23 cellular contexts compared by ENCODE assay signal in genomic region chr3:162428192-162428591, GRCh38.
"Had no signal": no experiment of that assay in that cellular context is flagged by ENCODE, and none has a peak within 500 bp of the region (broad histone marks: within the 10 kb centered on the region; RNA-seq: fewer than 3 reads in every experiment).

No MANE protein-coding gene starts in this region.

- H3K9me3 ChIP-seq: esophagus muscularis mucosa, gastroesophageal sphincter, lower lobe of right lung had no signal

- H3K36me3 ChIP-seq: esophagus muscularis mucosa, gastroesophageal sphincter, heart right ventricle, left lung, lower lobe of right lung had no signal

- H3K4me3 ChIP-seq: coronary artery, dorsolateral prefrontal cortex, esophagus muscularis mucosa, gastroesophageal sphincter, heart right ventricle, left lung, lower lobe of right lung, mucosa of descending colon had no signal

- H3K27ac ChIP-seq: coronary artery, dorsolateral prefrontal cortex, esophagus muscularis mucosa, foreskin keratinocyte, gastroesophageal sphincter, heart right ventricle, left lung, lower lobe of right lung had no signal

- H3K27me3 ChIP-seq: dorsolateral prefrontal cortex, esophagus muscularis mucosa, foreskin keratinocyte, gastroesophageal sphincter, heart right ventricle, left lung had no signal

- H3K4me1 ChIP-seq: esophagus muscularis mucosa, foreskin keratinocyte, gastroesophageal sphincter, heart right ventricle, left lung, lower lobe of right lung had no signal

- DNase-seq: dermis blood vessel endothelial cell; dorsolateral prefrontal cortex; effector CD4-positive, alpha-beta T cell; effector memory CD4-positive, alpha-beta T cell; foreskin keratinocyte; head of caudate nucleus; heart right ventricle; hippocampal formation; left cardiac atrium; left lung; left ventricle myocardium superior; lower lobe of right lung; mesenchymal stem cell; mucosa of descending colon; naive B cell had no signal

- FAIRE-seq: colon, endothelial cell of umbilical vein, frontal cortex, islet of Langerhans, keratinocyte had no signal

- ATAC-seq: foreskin keratinocyte, gastroesophageal sphincter, heart right ventricle, left cardiac atrium, left lung, left ventricle myocardium superior, lower lobe of right lung, mucosa of descending colon had no signal
